In genomic region chr1:62613890-62614289, GRCh38 we compare ENCODE assay signal across 1 cellular context.
A peak's percentile ranks its signal among the peaks of the same experiment; 100 is the strongest.
TF ChIP-seq lines count a peak whose summit lies in the region.

No MANE protein-coding gene starts in this region.

TF ChIP-seq in A549, 52 proteins besides CTCF, POLR2A, EP300 and RAD21 (continued from another document):
- TF ChIP-seq MAX (IDR thresholded peaks at IDR 0.05) = 0 out of 2 replicates have a peak, but pooled peaks have one; percentile 29
- TF ChIP-seq MAZ (IDR thresholded peaks at IDR 0.05; ENCODE audit: borderline replicate concordance, low read depth, low read length) = no peak
- no peak for TF ChIP-seq KDM1A (IDR thresholded peaks at IDR 0.05; ENCODE audit: low read depth)
